Comparison of ENCODE assay signal across 12 cellular contexts in the genomic region with DNA sequence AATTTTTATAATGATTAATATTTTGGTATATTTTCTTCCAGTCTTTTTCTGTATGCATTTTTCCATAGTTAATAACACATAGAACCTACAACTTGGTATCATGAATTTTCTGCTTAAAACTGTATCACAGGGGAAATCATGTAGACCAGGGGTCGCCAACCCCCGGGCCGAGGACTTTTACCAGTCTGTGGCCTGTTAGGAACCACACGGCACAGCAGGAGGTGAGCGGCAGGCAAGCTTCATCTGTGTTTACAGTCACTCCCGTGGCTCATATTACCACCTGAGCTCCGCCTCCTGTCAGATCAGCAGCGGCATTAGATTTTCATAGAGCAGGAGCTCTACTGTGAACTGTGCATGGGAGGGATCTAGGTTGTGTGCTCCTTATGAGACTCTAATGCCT. TPM values are rescaled to one million over a fixed set of nuclear protein-coding genes. Genes with fewer than 3 reads are reported as not detected.
DNase-seq lines count a peak whose midpoint lies in the region; ATAC-seq and TF ChIP-seq lines count a peak whose summit lies in the region.
"Had no signal": no experiment of that assay in that cellular context is flagged by ENCODE, and none has a peak within 500 bp of the region (broad histone marks: within the 10 kb centered on the region; RNA-seq: fewer than 3 reads in every experiment).

No MANE protein-coding gene starts in this region.

- ATAC-seq in PC-3 (peak; percentile 75), left lung (peak; percentile 79), HG02763 (IDR thresholded peaks at IDR 0.05; ENCODE audit: unreplicated experiment) (no peak), HG02981 (IDR thresholded peaks at IDR 0.05; ENCODE audit: unreplicated experiment) (no peak)
- ATAC-seq: stimulated activated naive CD8-positive, alpha-beta T cell treated with anti-CD3 and anti-CD28 coated beads, Interleukin-15, Interleukin-2, amounts not matched to agents 100 U/mL and 50 U/mL, for 24 hours had no signal

- peak overlapping the region; percentile 52 for H3K4me2 ChIP-seq in PC-3 (ENCODE audit: low read length)
- H3K4me2 ChIP-seq: KMS-11 had no signal

- POLR2A ChIA-PET in PC-3 (lab: Charles Lee; ENCODE audit: unreplicated experiment), result interaction anchor here (0.6 kb wide), 1 partner anchor 11 kb away, joined by 8 read pairs; no protein-coding TSS in a partner anchor

- H3K4me1 ChIP-seq in PC-3 (ENCODE audit: insufficient read depth, low read length), result peaks cover 34% of the 10 kb centered on the region
- H3K4me1 ChIP-seq in left lung, result peaks cover 0 to 3% of the 10 kb centered on the region in 2 donors

- H3K9ac ChIP-seq in PC-3 (ENCODE audit: low read length), result no peak overlapping the region
- H3K9ac ChIP-seq: KMS-11 had no signal

- CTCF ChIA-PET in PC-3 (lab: Charles Lee), result interaction anchor here (0.6 to 1.4 kb wide), 5 partner anchors 33 to 750 kb away, joined by 3 to 10 read pairs (median 6); no protein-coding TSS in a partner anchor

- H3K4me3 ChIP-seq in PC-3 (ENCODE audit: low read length) (no peak overlapping the region; the same call in 1 of the 2 replicates), left lung (no peak overlapping the region)

- H3K27ac ChIP-seq in PC-3 (ENCODE audit: low read length) (no peak overlapping the region), left lung (no peak overlapping the region)
- H3K27ac ChIP-seq: KMS-11 had no signal

- peak overlapping the region; percentile 48 for H2AFZ ChIP-seq in PC-3 (ENCODE audit: low read length)

- no peak for TF ChIP-seq CTCF in PC-3 (conservative IDR thresholded peaks at IDR 0.05; ENCODE audit: low read depth, low read length)
- no peak for TF ChIP-seq CTCF in left lung (IDR thresholded peaks at IDR 0.05)

- DNase-seq in DMS153 (lab: John Stamatoyannopoulos, UW) (peak; percentile 60), NCI-H146 (lab: John Stamatoyannopoulos, UW) (peak; percentile 81), PC-3 (peak; percentile 69), left lung (peak in 1 of 2 donors; percentile 70), kidney glomerular epithelial cell (lab: John Stamatoyannopoulos, UW) (no peak)
- no peak for DNase-seq in activated CD8-positive, alpha-beta memory T cell treated with anti-CD3 and anti-CD28 coated beads, Interleukin-2, amount 50 U/mL, for 4 hours
- DNase-seq: CD4-positive, CD25-positive, alpha-beta regulatory T cell; effector CD8-positive, alpha-beta T cell; stimulated activated naive CD8-positive, alpha-beta T cell treated with anti-CD3 and anti-CD28 coated beads, Interleukin-15, Interleukin-2, amounts not matched to agents 100 U/mL and 50 U/mL, for 24 hours had no signal

- H3K79me2 ChIP-seq in PC-3 (ENCODE audit: low read length), result no peaks in the 10 kb centered on the region

- peaks cover 7% of the 10 kb centered on the region for H3F3A ChIP-seq in PC-3 (ENCODE audit: low read length, unreplicated experiment)

- BruUV-seq in PC-3 (replicated peaks; lab: Mats Ljungman, UMichigan), result no TSS peak

- intact Hi-C loops in PC-3 (cut with micrococcal nuclease), result loop anchor here (2.0 to 10.0 kb wide), 2 partner anchors 33 to 1051 kb away; a partner anchor contains a TSS
- intact Hi-C loops in left lung (cut with DNase I), result loop anchor here in 1 of 2 donors (10.0 kb wide), 1 partner anchor 501 kb away; no protein-coding TSS in a partner anchor

- no peaks in the 10 kb centered on the region for H3K27me3 ChIP-seq in PC-3 (ENCODE audit: low read length)
- no peaks in the 10 kb centered on the region for H3K27me3 ChIP-seq in left lung

- no peaks in the 10 kb centered on the region for H4K20me1 ChIP-seq in PC-3 (ENCODE audit: low read length)

- H3K9me3 ChIP-seq in PC-3 (ENCODE audit: low read length), result no peaks in the 10 kb centered on the region
- no peaks in the 10 kb centered on the region for H3K9me3 ChIP-seq in left lung

- no peaks in the 10 kb centered on the region for H3K36me3 ChIP-seq in PC-3 (ENCODE audit: low read depth, low read length)
- no peaks in the 10 kb centered on the region for H3K36me3 ChIP-seq in left lung

- H3K9me2 ChIP-seq in PC-3 (replicated peaks; ENCODE audit: low read length), result no peaks in the 10 kb centered on the region

RNA-seq across cellular contexts. Expression of a gene that starts 54.7 kb away (rescaled TPM):
- 40.0 and 44.9 TPM in 2 replicates for total RNA-seq in PC-3 (2014; rRNA removed)
- 100 to 1,000 TPM in 1 of 2 donors, 10 to 100 TPM in 1; 41.1 to 115 TPM for total RNA-seq in left lung

Comparison
In these comparisons a context has a peak if more than half of its experiments do, and no peak if none do; other contexts are left out.
1. DNase-seq: peak in DMS153 (single experiment), NCI-H146 (single experiment) and PC-3 (single experiment); none in kidney glomerular epithelial cell (single experiment) and activated CD8-positive, alpha-beta memory T cell treated with anti-CD3 and anti-CD28 coated beads, Interleukin-2, amount 50 U/mL, for 4 hours (single experiment).
2. ATAC-seq: peak in PC-3 (single experiment) and left lung (single experiment); none in HG02763 (single experiment) and HG02981 (single experiment).